9 cellular contexts compared by ENCODE assay signal in genomic region chr9:127572961-127573727, GRCh38. TPM values are rescaled to one million over a fixed set of nuclear protein-coding genes. Genes with fewer than 3 reads are reported as not detected.
DNase-seq lines count a peak whose midpoint lies in the region; ATAC-seq and TF ChIP-seq lines count a peak whose summit lies in the region.
"Had no signal": no experiment of that assay in that cellular context is flagged by ENCODE, and none has a peak within 500 bp of the region (broad histone marks: within the 10 kb centered on the region; RNA-seq: fewer than 3 reads in every experiment).

No MANE protein-coding gene starts in this region.

- H3F3A ChIP-seq in MM.1S (ENCODE audit: insufficient read depth, low read length), result peaks cover 6% of the 10 kb centered on the region; the same call in 1 of the 2 replicates

- H3K9me3 Mint-ChIP-seq in chondrocyte (ENCODE audit: low read depth) (no peaks in the 10 kb centered on the region), nephron (no peaks in the 10 kb centered on the region)
- H3K9me3 Mint-ChIP-seq: stimulated activated naive B cell treated with anti-CD40 and anti-IgM and Interleukin-4, amounts not matched to agents 10 μg/mL and 1 μg/mL and 100 μg/mL, for 72 hours had no signal

- no peaks in the 10 kb centered on the region for H3K79me2 ChIP-seq in MM.1S (ENCODE audit: low read length)

- no peaks in the 10 kb centered on the region for H3K36me3 ChIP-seq in MM.1S (replicated peaks; ENCODE audit: insufficient read depth, low read length)

- TF ChIP-seq CTCF in AG10803 (conservative IDR thresholded peaks at IDR 0.05; ENCODE audit: low read length) (no peak), chondrocyte (IDR thresholded peaks at IDR 0.05) (no peak), nephron (IDR thresholded peaks at IDR 0.05; ENCODE audit: unreplicated experiment in 3 of 3) (no peak), MM.1S (IDR thresholded peaks at IDR 0.05; ENCODE audit: low read length) (no peak)

- H2AFZ ChIP-seq in MM.1S (ENCODE audit: low read length), result no peak overlapping the region

- H3K27me3 Mint-ChIP-seq in chondrocyte (ENCODE audit: low read depth) (no peaks in the 10 kb centered on the region), nephron (ENCODE audit: low read depth) (peaks cover 4% of the 10 kb centered on the region)

- ATAC-seq in HG02642 (IDR thresholded peaks at IDR 0.05; ENCODE audit: poor library complexity, unreplicated experiment), result no peak
- no peak for ATAC-seq in HG03039 (IDR thresholded peaks at IDR 0.05; ENCODE audit: unreplicated experiment)
- ATAC-seq: stimulated activated naive B cell treated with anti-CD40 and anti-IgM and Interleukin-4, amounts not matched to agents 10 μg/mL and 1 μg/mL and 100 μg/mL, for 72 hours had no signal

- H3K4me2 ChIP-seq in MM.1S (ENCODE audit: low read depth, low read length), result no peak overlapping the region

- no peaks in the 10 kb centered on the region for H3K36me3 Mint-ChIP-seq in chondrocyte (ENCODE audit: low read depth)
- H3K36me3 Mint-ChIP-seq in nephron (ENCODE audit: low read depth), result no peaks in the 10 kb centered on the region
- H3K36me3 Mint-ChIP-seq: stimulated activated naive B cell treated with anti-CD40 and anti-IgM and Interleukin-4, amounts not matched to agents 10 μg/mL and 1 μg/mL and 100 μg/mL, for 72 hours had no signal

- H3K9ac ChIP-seq in MM.1S (ENCODE audit: low read length), result no peak overlapping the region

- H3K4me3 ChIP-seq in AG10803 (ENCODE audit: low read length) (no peak overlapping the region), MM.1S (ENCODE audit: low read length) (no peak overlapping the region)

- H3K4me1 ChIP-seq in MM.1S (ENCODE audit: low read length), result peaks cover 14% of the 10 kb centered on the region

- H3K27ac ChIP-seq in MM.1S (ENCODE audit: low read length), result no peak overlapping the region

- H3K27me3 ChIP-seq in MM.1S (replicated peaks; ENCODE audit: insufficient read depth, low read length), result no peaks in the 10 kb centered on the region

- no peaks in the 10 kb centered on the region for H3K9me3 ChIP-seq in MM.1S (replicated peaks; ENCODE audit: insufficient read depth, low read length)

- H3K4me3 Mint-ChIP-seq in chondrocyte (ENCODE audit: unreplicated experiment) (no peak overlapping the region), nephron (no peak overlapping the region)
- H3K4me3 Mint-ChIP-seq: stimulated activated naive B cell treated with anti-CD40 and anti-IgM and Interleukin-4, amounts not matched to agents 10 μg/mL and 1 μg/mL and 100 μg/mL, for 72 hours had no signal

- H3K4me1 Mint-ChIP-seq in chondrocyte (ENCODE audit: low read depth), result peaks cover 58% of the 10 kb centered on the region
- peaks cover 37% of the 10 kb centered on the region for H3K4me1 Mint-ChIP-seq in nephron

- H3K9me2 ChIP-seq in MM.1S (replicated peaks; ENCODE audit: insufficient read depth, low read length), result no peaks in the 10 kb centered on the region

- DNase-seq in AG10803 (ENCODE audit: low read depth), result peak; percentile 85
- peak; percentile 40 for DNase-seq in LoVo (ENCODE audit: low spot score)
- DNase-seq in chondrocyte (ENCODE audit: low spot score), result no peak
- no peak for DNase-seq in MM.1S
- DNase-seq in NCI-H187 treated with DMSO at 0.1 percent for 48 hours (lab: John Stamatoyannopoulos, UW), result no peak
- DNase-seq: stimulated activated naive B cell treated with anti-CD40 and anti-IgM and Interleukin-4, amounts not matched to agents 10 μg/mL and 1 μg/mL and 100 μg/mL, for 72 hours had no signal

- H4K20me1 ChIP-seq in MM.1S (ENCODE audit: insufficient read depth, low read length), result no peaks in the 10 kb centered on the region

- H3K27ac Mint-ChIP-seq in chondrocyte (ENCODE audit: unreplicated experiment) (peak overlapping the region; percentile 94), nephron (peak overlapping the region in 2 of 3 experiments; percentile 44 to 58)
- H3K27ac Mint-ChIP-seq: stimulated activated naive B cell treated with anti-CD40 and anti-IgM and Interleukin-4, amounts not matched to agents 10 μg/mL and 1 μg/mL and 100 μg/mL, for 72 hours had no signal

RNA-seq across cellular contexts. Expression of gene STXBP1, which starts 38.9 kb away (rescaled TPM):
- 40.7 to 45.3 TPM (median 41.6 TPM) in 3 replicates for total RNA-seq in chondrocyte

Comparison
In these comparisons a context has a peak if more than half of its experiments do, and no peak if none do; other contexts are left out.
1. DNase-seq: peak in AG10803 (single experiment) and LoVo (single experiment); none in chondrocyte (single experiment), MM.1S (single experiment) and NCI-H187 treated with DMSO at 0.1 percent for 48 hours (single experiment).